Comparison of ENCODE assay signal across 17 cellular contexts in genomic region chr5:55039843-55040242, GRCh38. TPM values are rescaled to one million over a fixed set of nuclear protein-coding genes. Genes with fewer than 3 reads are reported as not detected.
A peak's percentile ranks its signal among the peaks of the same experiment; 100 is the strongest.
DNase-seq lines count a peak whose midpoint lies in the region; ATAC-seq and TF ChIP-seq lines count a peak whose summit lies in the region.
"Had no signal": no experiment of that assay in that cellular context is flagged by ENCODE, and none has a peak within 500 bp of the region (broad histone marks: within the 10 kb centered on the region; RNA-seq: fewer than 3 reads in every experiment).

No MANE protein-coding gene starts in this region.

- H3K27me3 ChIP-seq in SK-N-SH (ENCODE audit: insufficient read depth): no peaks in the 10 kb centered on the region; the same call in 1 of the 2 replicates
- H3K27me3 ChIP-seq in RWPE2 (ENCODE audit: insufficient read depth, poor library complexity, severe bottlenecking): no peaks in the 10 kb centered on the region
- no peaks in the 10 kb centered on the region for H3K27me3 ChIP-seq in lower lobe of right lung (ENCODE audit: low read depth)

- no peak for TF ChIP-seq RAD21 in SK-N-SH (IDR thresholded peaks at IDR 0.05; ENCODE audit: low read length)

- H3K4me3 ChIP-seq in SK-N-SH (ENCODE audit: low read depth in 2 of 2, low read length in 1 of 2): no peak overlapping the region
- no peak overlapping the region for H3K4me3 ChIP-seq in RWPE2 (ENCODE audit: severe bottlenecking)
- H3K4me3 ChIP-seq in choroid plexus epithelial cell (ENCODE audit: low read depth, low read length): no peak overlapping the region
- H3K4me3 ChIP-seq in lower lobe of right lung: no peak overlapping the region

- no peaks in the 10 kb centered on the region for H3K9me2 ChIP-seq in SK-N-SH

- H3F3A ChIP-seq in SK-N-SH (replicated peaks; ENCODE audit: insufficient read depth): peaks cover 5% of the 10 kb centered on the region

- H3K9me3 ChIP-seq in SK-N-SH (no peaks in the 10 kb centered on the region), RWPE2 (ENCODE audit: severe bottlenecking) (no peaks in the 10 kb centered on the region), lower lobe of right lung (no peaks in the 10 kb centered on the region)

- H3K79me2 ChIP-seq in SK-N-SH (ENCODE audit: insufficient read depth): no peaks in the 10 kb centered on the region

- 28% methylated on average over 3 of the region's 3 CpGs for WGBS in SK-N-SH (ENCODE audit: low lambda C conversion rate)

- TF ChIP-seq EP300 in SK-N-SH (IDR thresholded peaks at IDR 0.05; ENCODE audit: borderline replicate concordance in 1 of 2, low read depth in 1 of 2, low read length in 1 of 2): no peak

- intact Hi-C loops in lower lobe of right lung (cut with DNase I): no loop called here

- H3K27ac ChIP-seq in SK-N-SH (ENCODE audit: low read depth in 2 of 2, low read length in 1 of 2) (no peak overlapping the region), RWPE2 (ENCODE audit: poor library complexity, severe bottlenecking) (no peak overlapping the region), lower lobe of right lung (no peak overlapping the region)
- H3K27ac ChIP-seq: 22Rv1 had no signal

- no peaks in the 10 kb centered on the region for H4K20me1 ChIP-seq in SK-N-SH (ENCODE audit: insufficient read depth)

- DNase-seq in SK-N-SH: no peak
- DNase-seq in RWPE2 (ENCODE audit: low spot score): no peak
- peak; percentile 43 for DNase-seq in choroid plexus epithelial cell (ENCODE audit: low read depth)
- DNase-seq in iris pigment epithelial cell (ENCODE audit: low read depth): peak; percentile 49
- no peak for DNase-seq in DMS53 treated with DMSO at 0.1 percent for 48 hours (lab: John Stamatoyannopoulos, UW; ENCODE audit: unreplicated experiment)
- DNase-seq in lower lobe of right lung: no peak
- DNase-seq: C1 segment of cervical spinal cord, NCI-H1092 treated with DMSO at 0.1 percent for 48 hours, NCI-H1694, NCI-H446 treated with DMSO at 0.1 percent for 48 hours, NCI-H748 treated with DMSO at 0.1 percent for 48 hours, SHP77 had no signal

- CTCF ChIA-PET in SK-N-SH (lab: Yijun Ruan, JAX): no interaction called here

- no peak for ATAC-seq in SK-N-SH treated with all-trans-retinoic acid at 6 μM for 48 hours
- ATAC-seq in RWPE2 (ENCODE audit: low read depth): peak; percentile 51; the same call in 2 of the 3 replicates
- ATAC-seq in GM21515 (IDR thresholded peaks at IDR 0.05; ENCODE audit: unreplicated experiment): no peak
- ATAC-seq in lower lobe of right lung: no peak
- ATAC-seq: Panc1 had no signal

- H3K4me2 ChIP-seq in SK-N-SH: no peak overlapping the region

- no peak overlapping the region for H3K9ac ChIP-seq in SK-N-SH

- TF ChIP-seq CTCF in SK-N-SH (IDR thresholded peaks at IDR 0.05): no peak
- TF ChIP-seq CTCF in RWPE2 (IDR thresholded peaks at IDR 0.05; ENCODE audit: poor library complexity, severe bottlenecking): no peak
- TF ChIP-seq CTCF in choroid plexus epithelial cell (conservative IDR thresholded peaks at IDR 0.05; ENCODE audit: low read depth, low read length): no peak
- no peak for TF ChIP-seq CTCF in lower lobe of right lung (IDR thresholded peaks at IDR 0.05)

- H3K36me3 ChIP-seq in SK-N-SH (replicated peaks in 1 of 2; ENCODE audit: control insufficient read depth in 1 of 2, insufficient read depth in 2 of 2, low read length in 1 of 2) (no peaks in the 10 kb centered on the region), RWPE2 (ENCODE audit: low read depth) (no peaks in the 10 kb centered on the region), lower lobe of right lung (no peaks in the 10 kb centered on the region)

- no peak overlapping the region for H2AFZ ChIP-seq in SK-N-SH (ENCODE audit: low read depth)

- H3K4me1 ChIP-seq in SK-N-SH (ENCODE audit: control insufficient read depth in 1 of 2, insufficient read depth in 2 of 2, low read depth in 1 of 2, low read length in 1 of 2) (no peaks in the 10 kb centered on the region; a peak in 1 of 4 replicates), RWPE2 (ENCODE audit: insufficient read depth, poor library complexity, severe bottlenecking) (no peaks in the 10 kb centered on the region), lower lobe of right lung (peaks cover 10% of the 10 kb centered on the region)

- POLR2A ChIA-PET in SK-N-SH (lab: Yijun Ruan, JAX): no interaction called here

TF ChIP-seq in SK-N-SH, 30 proteins besides CTCF, POLR2A, EP300 and RAD21:
- peak; percentile 86 for TF ChIP-seq RFX5 (IDR thresholded peaks at IDR 0.05; ENCODE audit: low read length)
- no peak for TF ChIP-seq EZH2phosphoT487 (IDR thresholded peaks at IDR 0.05; ENCODE audit: borderline replicate concordance, low read depth)

TF ChIP-seq in SK-N-SH treated with all-trans-retinoic acid at 6 μM for 48 hours, 23 proteins besides CTCF, POLR2A, EP300 and RAD21 (continues in another document):
- TF ChIP-seq TOX (CRISPR knock-in tag; IDR thresholded peaks at IDR 0.05; ENCODE audit: borderline replicate concordance) (no peak), SNAI2 (CRISPR knock-in tag; IDR thresholded peaks at IDR 0.05) (no peak), CSRNP3 (CRISPR knock-in tag; IDR thresholded peaks at IDR 0.05) (no peak), ZNF565 (CRISPR knock-in tag; conservative IDR thresholded peaks at IDR 0.05; ENCODE audit: low read depth) (no peak), TCF4 (CRISPR knock-in tag; IDR thresholded peaks at IDR 0.05; ENCODE audit: borderline replicate concordance) (no peak), RARB (CRISPR knock-in tag; IDR thresholded peaks at IDR 0.05) (no peak), GLIS3 (CRISPR knock-in tag; IDR thresholded peaks at IDR 0.05) (no peak), ZNF70 (CRISPR knock-in tag; IDR thresholded peaks at IDR 0.05) (no peak), CREB5 (CRISPR knock-in tag; IDR thresholded peaks at IDR 0.05; ENCODE audit: low read depth) (no peak), OSR1 (CRISPR knock-in tag; IDR thresholded peaks at IDR 0.05) (no peak), ZFP3 (CRISPR knock-in tag; IDR thresholded peaks at IDR 0.05) (no peak), ZNF8 (CRISPR knock-in tag; IDR thresholded peaks at IDR 0.05) (no peak), BACH2 (CRISPR knock-in tag; IDR thresholded peaks at IDR 0.05; ENCODE audit: borderline replicate concordance) (no peak)
- TF ChIP-seq, protein P1, sequence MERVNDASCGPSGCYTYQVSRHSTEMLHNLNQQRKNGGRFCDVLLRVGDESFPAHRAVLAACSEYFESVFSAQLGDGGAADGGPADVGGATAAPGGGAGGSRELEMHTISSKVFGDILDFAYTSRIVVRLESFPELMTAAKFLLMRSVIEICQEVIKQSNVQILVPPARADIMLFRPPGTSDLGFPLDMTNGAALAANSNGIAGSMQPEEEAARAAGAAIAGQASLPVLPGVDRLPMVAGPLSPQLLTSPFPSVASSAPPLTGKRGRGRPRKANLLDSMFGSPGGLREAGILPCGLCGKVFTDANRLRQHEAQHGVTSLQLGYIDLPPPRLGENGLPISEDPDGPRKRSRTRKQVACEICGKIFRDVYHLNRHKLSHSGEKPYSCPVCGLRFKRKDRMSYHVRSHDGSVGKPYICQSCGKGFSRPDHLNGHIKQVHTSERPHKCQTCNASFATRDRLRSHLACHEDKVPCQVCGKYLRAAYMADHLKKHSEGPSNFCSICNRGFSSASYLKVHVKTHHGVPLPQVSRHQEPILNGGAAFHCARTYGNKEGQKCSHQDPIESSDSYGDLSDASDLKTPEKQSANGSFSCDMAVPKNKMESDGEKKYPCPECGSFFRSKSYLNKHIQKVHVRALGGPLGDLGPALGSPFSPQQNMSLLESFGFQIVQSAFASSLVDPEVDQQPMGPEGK (CRISPR knock-in tag; IDR thresholded peaks at IDR 0.05; ENCODE audit: borderline replicate concordance): no peak

RNA-seq across cellular contexts. Expression of gene GZMK, which starts 15.8 kb away (rescaled TPM):
- polyA plus RNA-seq in SK-N-SH (2012; rRNA removed): not detected in 2 replicates
- 0.01 TPM in 1 of 2 replicates, not detected in the other for polyA plus RNA-seq in SK-N-SH (2012; cell fraction: cytosol; rRNA removed)
- not detected in 2 replicates for polyA plus RNA-seq in SK-N-SH (2012; cell fraction: nucleus; rRNA removed)
- 1.8 TPM for total RNA-seq in lower lobe of right lung
- total RNA-seq: HT-29 had no signal

RNA-seq across cellular contexts. Expression of gene ESM1, which starts 54.5 kb away (rescaled TPM):
- 36.5 and 37.4 TPM in 2 replicates for polyA plus RNA-seq in SK-N-SH (2012; rRNA removed)
- polyA plus RNA-seq in SK-N-SH (2012; cell fraction: cytosol; rRNA removed): 29.6 and 39.2 TPM in 2 replicates
- 19.3 and 20.2 TPM in 2 replicates for polyA plus RNA-seq in SK-N-SH (2012; cell fraction: nucleus; rRNA removed)
- 0.68 TPM for total RNA-seq in lower lobe of right lung
- total RNA-seq: HT-29 had no signal

Comparison
In these comparisons a context has a peak if more than half of its experiments do, and no peak if none do; other contexts are left out.
1. DNase-seq: peak in choroid plexus epithelial cell (single experiment) and iris pigment epithelial cell (single experiment); none in SK-N-SH (single experiment), RWPE2 (single experiment), DMS53 treated with DMSO at 0.1 percent for 48 hours (single experiment) and lower lobe of right lung (single experiment).